In genomic region chr19:704447-704741, GRCh38 we compare ENCODE assay signal across 12 cellular contexts. TPM values are rescaled to one million over a fixed set of nuclear protein-coding genes. Genes with fewer than 3 reads are reported as not detected.
DNase-seq lines count a peak whose midpoint lies in the region; ATAC-seq and TF ChIP-seq lines count a peak whose summit lies in the region.
"Had no signal": no experiment of that assay in that cellular context is flagged by ENCODE, and none has a peak within 500 bp of the region (broad histone marks: within the 10 kb centered on the region; RNA-seq: fewer than 3 reads in every experiment).

No MANE protein-coding gene starts in this region.

- no peaks in the 10 kb centered on the region for H3K79me2 ChIP-seq in mesendoderm (ENCODE audit: control insufficient read depth, insufficient read depth, low read length)

- H3K27ac ChIP-seq in CD8-positive, alpha-beta T cell (ENCODE audit: low read depth, low read length): no peak overlapping the region
- H3K27ac ChIP-seq in HL-60 (replicated peaks): peak overlapping the region; percentile 43; the same call in 1 of the 2 replicates
- H3K27ac ChIP-seq in dorsolateral prefrontal cortex: peak overlapping the region in 6 of 59 donors; percentile 7 to 35 (median 19)
- no peak overlapping the region for H3K27ac ChIP-seq in mesendoderm (ENCODE audit: low read depth, low read length)

- H3K18ac ChIP-seq in mesendoderm (ENCODE audit: low read length): no peak overlapping the region

- no peak for ATAC-seq in CD8-positive, alpha-beta T cell
- no peak for ATAC-seq in GM18861 (IDR thresholded peaks at IDR 0.05; ENCODE audit: unreplicated experiment)

- no peak overlapping the region for H4K5ac ChIP-seq in mesendoderm (ENCODE audit: low read length)

- H3K4ac ChIP-seq in mesendoderm (ENCODE audit: low read depth, low read length): no peak overlapping the region

- no peaks in the 10 kb centered on the region for H3K36me3 Mint-ChIP-seq in CD8-positive, alpha-beta T cell

- peak overlapping the region; percentile 39 for H3K4me3 ChIP-seq in CD8-positive, alpha-beta T cell (ENCODE audit: low read depth, low read length)
- H3K4me3 ChIP-seq in HL-60 (replicated peaks; ENCODE audit: insufficient read depth, low read length) (peak overlapping the region; percentile 17), dorsolateral prefrontal cortex (peak overlapping the region in 42 of 59 donors; percentile 3 to 50 (median 30)), mesendoderm (ENCODE audit: low read length) (no peak overlapping the region)

- WGBS in mesendoderm (ENCODE audit: extremely low coverage, insufficient coverage, low lambda C conversion rate): no CpG with 5 or more reads among the region's 14 CpGs

- H2BK15ac ChIP-seq in mesendoderm (replicated peaks; ENCODE audit: low read depth): no peak overlapping the region

- no peak overlapping the region for H3K23ac ChIP-seq in mesendoderm (ENCODE audit: low read length)

- intact Hi-C loops in CD8-positive, alpha-beta T cell (cut with DNase I, micrococcal nuclease): no loop called here
- intact Hi-C loops in dorsolateral prefrontal cortex (cut with DNase I): no loop called here

- peak overlapping the region; percentile 84 for H3K56ac ChIP-seq in mesendoderm (ENCODE audit: low read length)

- CTCF ChIA-PET in CD8-positive, alpha-beta T cell (lab: Charles Lee): no interaction called here

- no peaks in the 10 kb centered on the region for H3K27me3 ChIP-seq in CD8-positive, alpha-beta T cell (ENCODE audit: insufficient read depth, low read length)
- H3K27me3 ChIP-seq in HL-60 (ENCODE audit: insufficient read depth, poor library complexity, severe bottlenecking) (peaks cover under 1% of the 10 kb centered on the region), dorsolateral prefrontal cortex (peaks cover 0 to 9% (median 0%) of the 10 kb centered on the region in 45 donors), mesendoderm (ENCODE audit: insufficient read depth, low read length, poor library complexity) (no peaks in the 10 kb centered on the region)

- TF ChIP-seq CTCF in CD8-positive, alpha-beta T cell (IDR thresholded peaks at IDR 0.05): no peak
- no peak for TF ChIP-seq CTCF in HL-60 (IDR thresholded peaks at IDR 0.05; ENCODE audit: insufficient read depth, low read length)
- TF ChIP-seq CTCF in dorsolateral prefrontal cortex (IDR thresholded peaks at IDR 0.05 in 54 of 56, conservative IDR thresholded peaks at IDR 0.05 in 2 of 56; ENCODE audit: low read depth in 1 of 56, partially characterized antibody in 56 of 56): no peak

- no peak overlapping the region for H2AK5ac ChIP-seq in mesendoderm (ENCODE audit: low read length)

- no peaks in the 10 kb centered on the region for H3K36me3 ChIP-seq in CD8-positive, alpha-beta T cell (ENCODE audit: insufficient read depth, low read length)
- H3K36me3 ChIP-seq in mesendoderm (ENCODE audit: control insufficient read depth, insufficient read depth, low read length): no peaks in the 10 kb centered on the region

- peak overlapping the region; percentile 56 for H3K9ac ChIP-seq in mesendoderm (ENCODE audit: low read length)

- no peak overlapping the region for H2BK120ac ChIP-seq in mesendoderm (ENCODE audit: low read depth, low read length)

- H3K4me3 Mint-ChIP-seq in CD8-positive, alpha-beta T cell: no peak overlapping the region

- no peaks in the 10 kb centered on the region for H3K9me3 ChIP-seq in CD8-positive, alpha-beta T cell (ENCODE audit: low read length)

- H3K4me2 ChIP-seq in mesendoderm (ENCODE audit: low read length): peak overlapping the region; percentile 71

- POLR2A ChIA-PET in CD8-positive, alpha-beta T cell (lab: Charles Lee): interaction anchor here (0.9 kb wide), 1 partner anchor 24 kb away, joined by 3 read pairs; no protein-coding TSS in a partner anchor

- peaks cover 30% of the 10 kb centered on the region for H3K27me3 Mint-ChIP-seq in CD8-positive, alpha-beta T cell (ENCODE audit: low read depth)

- H3K4me1 ChIP-seq in CD8-positive, alpha-beta T cell (ENCODE audit: insufficient read depth, low read length): peaks cover 8% of the 10 kb centered on the region
- H3K4me1 ChIP-seq in mesendoderm (ENCODE audit: control insufficient read depth, low read depth, low read length): peaks cover 1% of the 10 kb centered on the region

- no peak overlapping the region for H4K8ac ChIP-seq in mesendoderm (ENCODE audit: low read depth, low read length)

- H3K27ac Mint-ChIP-seq in CD8-positive, alpha-beta T cell: no peak overlapping the region

- DNase-seq in CD8-positive, alpha-beta T cell: no peak
- DNase-seq in HL-60 (ENCODE audit: low read depth in 1 of 2, low spot score in 1 of 2) (no peak), dorsolateral prefrontal cortex (no peak), mesendoderm (no peak), cerebellar cortex (ENCODE audit: low spot score) (no peak), Ammon's horn (ENCODE audit: low spot score) (no peak), 8988T (no peak)

- no peaks in the 10 kb centered on the region for H3K9me3 Mint-ChIP-seq in CD8-positive, alpha-beta T cell

- no peak overlapping the region for H2BK5ac ChIP-seq in mesendoderm (ENCODE audit: low read length)

- peaks cover 9% of the 10 kb centered on the region for H3K4me1 Mint-ChIP-seq in CD8-positive, alpha-beta T cell (ENCODE audit: low read depth)

- no peaks in the 10 kb centered on the region for H3K79me1 ChIP-seq in mesendoderm (ENCODE audit: low read length)

RNA-seq across cellular contexts. Expression of gene PALM, which starts 4.3 kb away (rescaled TPM):
- total RNA-seq in CD8-positive, alpha-beta T cell: not detected
- 100 to 1,000 TPM; 133 to 479 (median 272) TPM for total RNA-seq in dorsolateral prefrontal cortex
- polyA plus RNA-seq in mesendoderm (2013, experiment 1 of 2): 2.0 TPM
- 2.1 TPM for polyA plus RNA-seq in mesendoderm (2013, experiment 2 of 2)

RNA-seq across cellular contexts. Expression of gene PRSS57, which starts 9.1 kb away (rescaled TPM):
- not detected for total RNA-seq in CD8-positive, alpha-beta T cell
- total RNA-seq in dorsolateral prefrontal cortex: under 1 TPM in 1 of 120 experiments, not detected in 119; 0.50 TPM
- polyA plus RNA-seq in mesendoderm (2013, experiment 1 of 2): 0.04 TPM
- polyA plus RNA-seq in mesendoderm (2013, experiment 2 of 2): not detected
- total RNA-seq: fibroblast of villous mesenchyme, G401, M059J, skeletal muscle tissue had no signal

RNA-seq across cellular contexts. Expression of gene FSTL3, which starts 28.2 kb away (rescaled TPM):
- 1 to 10 TPM; 1.8 to 2.4 TPM for total RNA-seq in CD8-positive, alpha-beta T cell
- 10 to 100 TPM in 118 of 120 experiments, 1 to 10 TPM in 2; 9.3 to 35.4 (median 18.1) TPM for total RNA-seq in dorsolateral prefrontal cortex
- polyA plus RNA-seq in mesendoderm (2013, experiment 1 of 2): 2.3 TPM
- polyA plus RNA-seq in mesendoderm (2013, experiment 2 of 2): 2.6 TPM

RNA-seq across cellular contexts. Expression of gene RNF126, which starts 41.4 kb away (rescaled TPM):
- total RNA-seq in CD8-positive, alpha-beta T cell: 100 to 1,000 TPM in 1 of 2 experiments, 10 to 100 TPM in 1; 99.7 to 107 TPM
- 10 to 100 TPM; 22.4 to 58.2 (median 41.2) TPM for total RNA-seq in dorsolateral prefrontal cortex
- 86.4 TPM for polyA plus RNA-seq in mesendoderm (2013, experiment 1 of 2)
- 86.7 TPM for polyA plus RNA-seq in mesendoderm (2013, experiment 2 of 2)

RNA-seq across cellular contexts. Expression of gene MISP, which starts 46.5 kb away (rescaled TPM):
- not detected for total RNA-seq in CD8-positive, alpha-beta T cell
- total RNA-seq in dorsolateral prefrontal cortex: 1 to 10 TPM in 3 of 120 experiments, under 1 TPM in 60, not detected in 57; 0.15 to 1.5 (median 0.35) TPM
- polyA plus RNA-seq in mesendoderm (2013, experiment 1 of 2): 0.11 TPM
- 0.14 TPM for polyA plus RNA-seq in mesendoderm (2013, experiment 2 of 2)
- total RNA-seq: skeletal muscle tissue had no signal

Comparison
In these comparisons a context has a peak if more than half of its experiments do, and no peak if none do; other contexts are left out.
1. RNA of gene PALM, which starts 4.3 kb away (total RNA-seq): 133 to 479 TPM in dorsolateral prefrontal cortex; not detected in CD8-positive, alpha-beta T cell; every median in the first group is over 100 times any median in the second.